ENCODE assay signal across 8 cellular contexts in genomic region chr4:158722917-158723793, GRCh38. TPM values are rescaled to one million over a fixed set of nuclear protein-coding genes. Genes with fewer than 3 reads are reported as not detected.
DNase-seq lines count a peak whose midpoint lies in the region; ATAC-seq and TF ChIP-seq lines count a peak whose summit lies in the region.

Gene PPID (minus strand): TSS chr4:158723396. CDS start chr4:158723288, 108 bp downstream.

- CTCF ChIA-PET in AG04450 (lab: Charles Lee) = interaction anchor here (0.7 to 2.9 kb wide), 4 partner anchors 123 to 619 kb away, joined by 3 to 20 read pairs (median 5); no protein-coding TSS in a partner anchor

- H3K27ac Mint-ChIP-seq in immature natural killer cell = peak within 1 kb of the TSS; percentile 97 to 99 (median 99)

- H3K27me3 Mint-ChIP-seq in immature natural killer cell (ENCODE audit: low read depth in 3 of 3) = peaks cover 0 to 16% (median 7%) of the 10 kb centered on the region in 3 donors

- H3K27ac ChIP-seq in AG04450 (ENCODE audit: low read depth, low read length) (peak within 1 kb of the TSS; percentile 68), caudate nucleus (ENCODE audit: low read depth, low read length) (peak within 1 kb of the TSS; percentile 94)

- H3K9me3 Mint-ChIP-seq in immature natural killer cell = no peaks in the 10 kb centered on the region

- peak within 1 kb of the TSS; percentile 89 for H3K4me3 ChIP-seq in AG04450 (ENCODE audit: low read depth, low read length)

- ATAC-seq in GM18907 (IDR thresholded peaks at IDR 0.05; ENCODE audit: unreplicated experiment) (peak; percentile 98), HG03139 (IDR thresholded peaks at IDR 0.05; ENCODE audit: unreplicated experiment) (peak; percentile 99)

- H3K4me1 Mint-ChIP-seq in immature natural killer cell = peaks cover 33 to 48% of the 10 kb centered on the region in 2 donors

- peak; percentile 21 for DNase-seq in AG04450 (ENCODE audit: low read depth, low spot score)
- peak; percentile 21 for DNase-seq in NCI-H2196 treated with DMSO at 0.1 percent for 48 hours (lab: John Stamatoyannopoulos, UW; ENCODE audit: unreplicated experiment)
- peak; percentile 52 to 69 (median 64) for DNase-seq in activated CD4-positive, CD25-positive, alpha-beta regulatory T cell (lab: John Stamatoyannopoulos, UW)
- peak; percentile 2 to 86 (median 74) for DNase-seq in caudate nucleus (lab: John Stamatoyannopoulos, UW)
- DNase-seq in immature natural killer cell = peak; percentile 79 to 80 (median 79)
- DNase-seq in smooth muscle cell of the brain vasculature (ENCODE audit: low read depth, low spot score) = peak; percentile 29

- H3K4me3 Mint-ChIP-seq in immature natural killer cell = peak within 1 kb of the TSS; percentile 93 to 100 (median 99)

- peaks cover 0 to 18% (median 15%) of the 10 kb centered on the region in 3 donors for H3K36me3 Mint-ChIP-seq in immature natural killer cell

- POLR2A ChIA-PET in AG04450 (lab: Yijun Ruan, JAX) = no interaction called here

- H3K9me3 ChIP-seq in AG04450 (ENCODE audit: control insufficient read depth, insufficient read depth, low read length) = no peaks in the 10 kb centered on the region

- no peak for TF ChIP-seq CTCF in AG04450 (IDR thresholded peaks at IDR 0.05; ENCODE audit: low read depth, low read length)

- no peaks in the 10 kb centered on the region for H3K27me3 ChIP-seq in AG04450 (ENCODE audit: control insufficient read depth, insufficient read depth, low read length)

RNA-seq across cellular contexts. Expression of gene PPID, which starts in this region (rescaled TPM):
- polyA plus RNA-seq in AG04450 (2011; rRNA removed) (19.6 and 22.9 TPM in 2 replicates), immature natural killer cell (10 to 100 TPM; 46.9 to 57.6 (median 51.0) TPM)
- 4.3 TPM in 2 replicates for polyA minus RNA-seq in AG04450 (2011; rRNA and poly(A)+ RNA removed)

Comparison
In these comparisons a context has a peak if more than half of its experiments do, and no peak if none do; other contexts are left out.
1. Peak in every context shown above with its lines: DNase-seq, ATAC-seq, H3K4me3 ChIP-seq and H3K27ac ChIP-seq.
2. DNase-seq: peak in every context shown above with its lines; median percentile 79 in immature natural killer cell; 74 in caudate nucleus; 64 in activated CD4-positive, CD25-positive, alpha-beta regulatory T cell; 29 in smooth muscle cell of the brain vasculature; 21 in AG04450; 21 in NCI-H2196 treated with DMSO at 0.1 percent for 48 hours.